ENCODE assay signal across 8 cellular contexts in genomic region chr3:23807161-23808015, GRCh38. TPM values are rescaled to one million over a fixed set of nuclear protein-coding genes. Genes with fewer than 3 reads are reported as not detected.
A peak's percentile ranks its signal among the peaks of the same experiment; 100 is the strongest.
DNase-seq lines count a peak whose midpoint lies in the region; ATAC-seq and TF ChIP-seq lines count a peak whose summit lies in the region.

No MANE protein-coding gene starts in this region.

- CTCF ChIA-PET in CD4-positive, alpha-beta memory T cell (lab: Charles Lee; ENCODE audit: partially characterized antibody): interaction anchor here (1.1 kb wide), 1 partner anchor 23 kb away, joined by 4 read pairs; no protein-coding TSS in a partner anchor

- H3K9me3 Mint-ChIP-seq in CD4-positive, alpha-beta memory T cell: no peaks in the 10 kb centered on the region
- H3K9me3 Mint-ChIP-seq in activated naive CD4-positive, alpha-beta T cell treated with anti-CD3 and anti-CD28 coated beads, Interleukin-2, amount 50 U/mL, for 24 hours: no peaks in the 10 kb centered on the region

- H3K4me1 Mint-ChIP-seq in CD4-positive, alpha-beta memory T cell: peaks cover 48 to 63% (median 55%) of the 10 kb centered on the region in 4 donors
- peaks cover 56% of the 10 kb centered on the region for H3K4me1 Mint-ChIP-seq in activated naive CD4-positive, alpha-beta T cell treated with anti-CD3 and anti-CD28 coated beads, Interleukin-2, amount 50 U/mL, for 24 hours

- H3K4me3 ChIP-seq in CD4-positive, alpha-beta memory T cell (ENCODE audit: low read length in 2 of 2): peak overlapping the region; percentile 58 to 66
- peak overlapping the region; percentile 86 for H3K4me3 ChIP-seq in HUES48 (ENCODE audit: low read depth, low read length)
- peak overlapping the region; percentile 95 for H3K4me3 ChIP-seq in left ventricle myocardium inferior

- H3K27ac ChIP-seq in CD4-positive, alpha-beta memory T cell (ENCODE audit: low read depth, low read length): peak overlapping the region; percentile 52
- H3K27ac ChIP-seq in HUES48 (ENCODE audit: low read depth, low read length): peak overlapping the region; percentile 84
- peak overlapping the region; percentile 87 for H3K27ac ChIP-seq in left ventricle myocardium inferior (replicated peaks)

- POLR2A ChIA-PET in CD4-positive, alpha-beta memory T cell (lab: Charles Lee; ENCODE audit: partially characterized antibody): interaction anchor here (0.6 to 4.9 kb wide), 4 partner anchors 30 to 112 kb away, joined by 3 to 35 read pairs (median 6); partner anchors contain the start of genes NKIRAS1 and RPL15

- no peak for ATAC-seq in HG03521 (IDR thresholded peaks at IDR 0.05; ENCODE audit: unreplicated experiment)
- ATAC-seq in HG02852 (IDR thresholded peaks at IDR 0.05; ENCODE audit: unreplicated experiment): no peak

- peak overlapping the region; percentile 92 to 99 (median 95) for H3K4me3 Mint-ChIP-seq in CD4-positive, alpha-beta memory T cell
- peak overlapping the region; percentile 98 for H3K4me3 Mint-ChIP-seq in activated naive CD4-positive, alpha-beta T cell treated with anti-CD3 and anti-CD28 coated beads, Interleukin-2, amount 50 U/mL, for 24 hours

- no peaks in the 10 kb centered on the region for H3K9me3 ChIP-seq in CD4-positive, alpha-beta memory T cell (ENCODE audit: control insufficient read depth in 1 of 2, low read length in 2 of 2)
- no peaks in the 10 kb centered on the region for H3K9me3 ChIP-seq in HUES48 (ENCODE audit: control insufficient read depth, insufficient read depth, low read length)
- H3K9me3 ChIP-seq in left ventricle myocardium inferior (replicated peaks): no peaks in the 10 kb centered on the region

- H3K27ac Mint-ChIP-seq in CD4-positive, alpha-beta memory T cell: peak overlapping the region; percentile 87 to 99 (median 95)
- peak overlapping the region; percentile 98 for H3K27ac Mint-ChIP-seq in activated naive CD4-positive, alpha-beta T cell treated with anti-CD3 and anti-CD28 coated beads, Interleukin-2, amount 50 U/mL, for 24 hours

- H3K4me1 ChIP-seq in CD4-positive, alpha-beta memory T cell (ENCODE audit: insufficient read depth, low read length): peaks cover 56% of the 10 kb centered on the region
- H3K4me1 ChIP-seq in HUES48 (ENCODE audit: control insufficient read depth, insufficient read depth, low read length) (peaks cover 41% of the 10 kb centered on the region), left ventricle myocardium inferior (peaks cover 60% of the 10 kb centered on the region)

- H3K27me3 Mint-ChIP-seq in CD4-positive, alpha-beta memory T cell: no peaks in the 10 kb centered on the region
- no peaks in the 10 kb centered on the region for H3K27me3 Mint-ChIP-seq in activated naive CD4-positive, alpha-beta T cell treated with anti-CD3 and anti-CD28 coated beads, Interleukin-2, amount 50 U/mL, for 24 hours

- no peak overlapping the region for H3K9ac ChIP-seq in HUES48 (ENCODE audit: low read depth, low read length)

- intact Hi-C loops in CD4-positive, alpha-beta memory T cell (cut with micrococcal nuclease): loop anchor here (2.0 kb wide), 1 partner anchor 137 kb away; the partner anchor contains the start of gene NR1D2
- intact Hi-C loops in left ventricle myocardium inferior (cut with micrococcal nuclease): no loop called here

- peaks cover 0 to 26% of the 10 kb centered on the region in 2 donors for H3K36me3 Mint-ChIP-seq in CD4-positive, alpha-beta memory T cell
- H3K36me3 Mint-ChIP-seq in activated naive CD4-positive, alpha-beta T cell treated with anti-CD3 and anti-CD28 coated beads, Interleukin-2, amount 50 U/mL, for 24 hours: peaks cover 11% of the 10 kb centered on the region

- TF ChIP-seq CTCF in left ventricle myocardium inferior (IDR thresholded peaks at IDR 0.05; ENCODE audit: borderline replicate concordance): no peak

- H3K36me3 ChIP-seq in CD4-positive, alpha-beta memory T cell (ENCODE audit: insufficient read depth, low read length): no peaks in the 10 kb centered on the region
- H3K36me3 ChIP-seq in HUES48 (ENCODE audit: control insufficient read depth, insufficient read depth, low read length) (peaks cover 28% of the 10 kb centered on the region), left ventricle myocardium inferior (no peaks in the 10 kb centered on the region)

- peak in 2 of 5 donors; percentile 6 to 39 for DNase-seq in CD4-positive, alpha-beta memory T cell
- DNase-seq in left ventricle myocardium inferior: no peak
- DNase-seq in retina: peak; percentile 63
- no peak for DNase-seq in epidermal melanocyte (ENCODE audit: insufficient read length, low spot score)

- no peaks in the 10 kb centered on the region for H3K27me3 ChIP-seq in CD4-positive, alpha-beta memory T cell (ENCODE audit: insufficient read depth, low read length)
- H3K27me3 ChIP-seq in HUES48 (ENCODE audit: control insufficient read depth, insufficient read depth, low read length): 0 out of 2 replicates have a peak, but pooled peaks cover 5% of the 10 kb centered on the region
- H3K27me3 ChIP-seq in left ventricle myocardium inferior (ENCODE audit: low read depth): no peaks in the 10 kb centered on the region

RNA-seq across cellular contexts. Expression of gene UBE2E1, which starts 1.6 kb away (rescaled TPM):
- total RNA-seq in CD4-positive, alpha-beta memory T cell: 10 to 100 TPM; 59.5 to 61.4 TPM
- 10 to 100 TPM; 10.9 to 12.0 TPM for polyA plus RNA-seq in CD4-positive, alpha-beta memory T cell
- 65.0 TPM for total RNA-seq in left ventricle myocardium inferior
